In the genomic region with DNA sequence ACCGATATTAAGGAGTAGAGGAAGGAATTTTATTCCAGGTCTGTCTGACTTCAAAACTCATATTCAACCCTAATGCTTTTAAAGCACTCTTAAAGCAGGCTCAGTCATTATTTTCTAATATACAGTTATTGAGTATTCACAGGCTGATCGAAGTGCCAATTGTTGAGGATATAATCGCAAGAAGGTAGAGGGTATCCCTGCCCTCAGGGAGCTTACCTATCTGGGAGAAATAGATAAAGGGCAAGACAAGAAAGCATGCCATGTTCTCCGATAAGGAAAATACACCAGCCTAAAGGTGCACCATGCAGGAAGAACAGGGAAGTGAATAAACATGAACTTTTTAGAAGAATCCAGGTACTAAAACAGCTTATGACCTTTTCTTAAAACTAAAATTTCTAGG, we compare ENCODE assay signal across 29 cellular contexts.
"Had no signal": no experiment of that assay in that cellular context is flagged by ENCODE, and none has a peak within 500 bp of the region (broad histone marks: within the 10 kb centered on the region; RNA-seq: fewer than 3 reads in every experiment).

No MANE protein-coding gene starts in this region.

- H3K4me1 ChIP-seq: colonic mucosa, gastrocnemius medialis, heart left ventricle, heart right ventricle had no signal

- H3K9me3 ChIP-seq: colonic mucosa, esophagus muscularis mucosa, gastrocnemius medialis, gastroesophageal sphincter had no signal

- DNase-seq: colonic mucosa; cortex of kidney; dermis blood vessel endothelial cell; dorsolateral prefrontal cortex; effector CD4-positive, alpha-beta T cell; effector CD8-positive, alpha-beta T cell; effector memory CD4-positive, alpha-beta T cell; effector memory CD8-positive, alpha-beta T cell; endodermal cell; erythroblast; esophagus squamous epithelium; foreskin fibroblast; foreskin keratinocyte; foreskin melanocyte; gastrocnemius medialis; glutamatergic neuron; head of caudate nucleus; heart left ventricle; heart right ventricle had no signal

- FAIRE-seq: colon, endometrium, endothelial cell of umbilical vein, frontal cortex had no signal

- H3K27ac ChIP-seq: colonic mucosa, coronary artery, dorsolateral prefrontal cortex, epithelial cell of prostate, esophagus muscularis mucosa, esophagus squamous epithelium, foreskin keratinocyte, gastrocnemius medialis, gastroesophageal sphincter, heart left ventricle, heart right ventricle had no signal

- H3K36me3 ChIP-seq: colonic mucosa, esophagus muscularis mucosa, esophagus squamous epithelium, gastrocnemius medialis, heart left ventricle, heart right ventricle had no signal

- H3K4me3 ChIP-seq: colonic mucosa, coronary artery, dorsolateral prefrontal cortex, esophagus muscularis mucosa, esophagus squamous epithelium, gastrocnemius medialis, gastroesophageal sphincter, heart left ventricle, heart right ventricle had no signal

- H3K9me3 Mint-ChIP-seq: effector memory CD8-positive, alpha-beta T cell had no signal

- H3K4me1 Mint-ChIP-seq: endodermal cell had no signal

- ATAC-seq: effector memory CD8-positive, alpha-beta T cell; esophagus mucosa; foreskin keratinocyte; gastrocnemius medialis; gastroesophageal sphincter; heart left ventricle; heart right ventricle had no signal

- H3K27ac Mint-ChIP-seq: dendritic cell treated with granulocyte-macrophage colony-stimulating factor and Interleukin-4, amounts not matched to agents 40 ng/mL and 50 ng/mL, for 4 days; effector memory CD8-positive, alpha-beta T cell; endodermal cell had no signal

- H3K4me3 Mint-ChIP-seq: dendritic cell treated with granulocyte-macrophage colony-stimulating factor and Interleukin-4, amounts not matched to agents 40 ng/mL and 50 ng/mL, for 4 days; effector memory CD8-positive, alpha-beta T cell; endodermal cell had no signal

- H3K27me3 Mint-ChIP-seq: dendritic cell treated with granulocyte-macrophage colony-stimulating factor and Interleukin-4, amounts not matched to agents 40 ng/mL and 50 ng/mL, for 4 days; effector memory CD8-positive, alpha-beta T cell had no signal

- H3K27me3 ChIP-seq: colonic mucosa, dorsolateral prefrontal cortex, esophagus muscularis mucosa, esophagus squamous epithelium, foreskin keratinocyte, gastrocnemius medialis, gastroesophageal sphincter, heart left ventricle, heart right ventricle had no signal
